8 cellular contexts compared by ENCODE assay signal in genomic region chr3:150762662-150763121, GRCh38. TPM values are rescaled to one million over a fixed set of nuclear protein-coding genes. Genes with fewer than 3 reads are reported as not detected.
DNase-seq lines count a peak whose midpoint lies in the region; ATAC-seq and TF ChIP-seq lines count a peak whose summit lies in the region.

No MANE protein-coding gene starts in this region.

- H3K9me2 ChIP-seq in GM23248 (ENCODE audit: insufficient read depth) = no peaks in the 10 kb centered on the region

- peaks cover 16% of the 10 kb centered on the region for H3F3A ChIP-seq in GM23248 (ENCODE audit: insufficient read depth)

- in situ Hi-C loops in GM23248 (cut with MboI) (no loop called here), ACHN (cut with HindIII; ENCODE audit: low pct_ligation_motif_present, low pct_unique_long_range_greater_than_20kb, low sequenced_read_pairs) (no loop called here)

- TF ChIP-seq CTCF in Calu3 (IDR thresholded peaks at IDR 0.05; ENCODE audit: unreplicated experiment) = no peak
- TF ChIP-seq CTCF in gastroesophageal sphincter (IDR thresholded peaks at IDR 0.05) = peak in 1 of 4 experiments; percentile 16

- peak in 1 of 2 donors; percentile 96 for TF ChIP-seq POLR2A in gastroesophageal sphincter (IDR thresholded peaks at IDR 0.05)

- ATAC-seq in gastroesophageal sphincter = no peak
- no peak for ATAC-seq in stimulated activated effector memory CD8-positive, alpha-beta T cell treated with anti-CD3 and anti-CD28 coated beads, Interleukin-12 subunit alpha, Interleukin-12 subunit beta, amount 100 ng/mL, for 72 hours

- no TSS peak for BruUV-seq in Calu3 (replicated peaks; lab: Mats Ljungman, UMichigan)

- H3K27ac ChIP-seq in GM23248 (peak overlapping the region; percentile 94), SJCRH30 (no peak overlapping the region; the same call in 1 of the 2 replicates), gastroesophageal sphincter (peak overlapping the region; percentile 96 to 99 (median 98))

- CTCF ChIA-PET in Calu3 (lab: Charles Lee) = interaction anchor here (0.6 to 2.9 kb wide), 10 partner anchors 11 to 123 kb away, joined by 3 to 12 read pairs (median 4); partner anchors contain the start of gene ERICH6

- H3K4me1 Mint-ChIP-seq in Calu3 (ENCODE audit: low read depth, unreplicated experiment) = peaks cover 52% of the 10 kb centered on the region
- H3K4me1 Mint-ChIP-seq in stimulated activated effector memory CD8-positive, alpha-beta T cell treated with anti-CD3 and anti-CD28 coated beads, Interleukin-12 subunit alpha, Interleukin-12 subunit beta, amount 100 ng/mL, for 72 hours = peaks cover 61% of the 10 kb centered on the region

- H3K27ac Mint-ChIP-seq in Calu3 (ENCODE audit: unreplicated experiment) = peak overlapping the region; percentile 96
- peak overlapping the region; percentile 97 for H3K27ac Mint-ChIP-seq in stimulated activated effector memory CD8-positive, alpha-beta T cell treated with anti-CD3 and anti-CD28 coated beads, Interleukin-12 subunit alpha, Interleukin-12 subunit beta, amount 100 ng/mL, for 72 hours

- H3K27me3 Mint-ChIP-seq in Calu3 (ENCODE audit: unreplicated experiment) = no peaks in the 10 kb centered on the region

- H3K4me1 ChIP-seq in GM23248 (ENCODE audit: insufficient read depth) = peaks cover 28% of the 10 kb centered on the region
- H3K4me1 ChIP-seq in SJCRH30 = peaks cover 7% of the 10 kb centered on the region
- H3K4me1 ChIP-seq in gastroesophageal sphincter = peaks cover 0 to 51% (median 3%) of the 10 kb centered on the region in 3 donors

- H3K27me3 ChIP-seq in GM23248 (replicated peaks; ENCODE audit: insufficient read depth) = no peaks in the 10 kb centered on the region
- no peaks in the 10 kb centered on the region for H3K27me3 ChIP-seq in SJCRH30
- H3K27me3 ChIP-seq in gastroesophageal sphincter = no peaks in the 10 kb centered on the region

- WGBS in GM23248 (ENCODE audit: low coverage in 1 of 2, low lambda C conversion rate in 2 of 2, missing lambda C conversion rate in 2 of 2), 2 experiments = 0 to 1% methylated on average over 27 to 48 of the region's 76 CpGs
- WGBS in gastroesophageal sphincter (ENCODE audit: low coverage in 1 of 2), 2 donors = 20% methylated on average over 1 of the region's 76 CpGs; no CpG with 5 or more reads in 1 of the 2 donors

- H2AFZ ChIP-seq in GM23248 = peak overlapping the region; percentile 92

- H3K9ac ChIP-seq in GM23248 = peak overlapping the region; percentile 91

- H3K4me2 ChIP-seq in GM23248 (ENCODE audit: unreplicated experiment) = peak overlapping the region; percentile 94

- peak overlapping the region; percentile 88 for H3K4me3 Mint-ChIP-seq in Calu3 (ENCODE audit: low read depth, unreplicated experiment)
- H3K4me3 Mint-ChIP-seq in stimulated activated effector memory CD8-positive, alpha-beta T cell treated with anti-CD3 and anti-CD28 coated beads, Interleukin-12 subunit alpha, Interleukin-12 subunit beta, amount 100 ng/mL, for 72 hours = peak overlapping the region; percentile 93

- peaks cover 47% of the 10 kb centered on the region for H3K79me2 ChIP-seq in GM23248 (ENCODE audit: insufficient read depth)

- no peak for TF ChIP-seq EP300 in gastroesophageal sphincter (IDR thresholded peaks at IDR 0.05)

- H3K9me3 ChIP-seq in GM23248 (ENCODE audit: low read depth) (no peaks in the 10 kb centered on the region), SJCRH30 (replicated peaks) (no peaks in the 10 kb centered on the region), gastroesophageal sphincter (no peaks in the 10 kb centered on the region)

- H3K4me3 ChIP-seq in GM23248 (peak overlapping the region; percentile 87), SJCRH30 (peak overlapping the region; percentile 68), gastroesophageal sphincter (peak overlapping the region; percentile 73 to 96)

- no peaks in the 10 kb centered on the region; the same call in 1 of the 2 replicates for H4K20me1 ChIP-seq in GM23248 (ENCODE audit: insufficient read depth)

- no peaks in the 10 kb centered on the region for H3K36me3 ChIP-seq in GM23248 (ENCODE audit: low read depth)
- H3K36me3 ChIP-seq in SJCRH30 = no peaks in the 10 kb centered on the region; the same call in 1 of the 2 replicates
- H3K36me3 ChIP-seq in gastroesophageal sphincter = peaks cover 0 to 4% of the 10 kb centered on the region in 2 donors

- no peaks in the 10 kb centered on the region for H3K9me3 Mint-ChIP-seq in Calu3 (ENCODE audit: low read depth, unreplicated experiment)
- no peaks in the 10 kb centered on the region for H3K9me3 Mint-ChIP-seq in stimulated activated effector memory CD8-positive, alpha-beta T cell treated with anti-CD3 and anti-CD28 coated beads, Interleukin-12 subunit alpha, Interleukin-12 subunit beta, amount 100 ng/mL, for 72 hours

- DNase-seq in Calu3 (no peak), GM23248 (no peak), SJCRH30 (peak in 1 of 2 experiments; percentile 27), mesenteric fat pad (ENCODE audit: low spot score) (no peak), ACHN (no peak), iPS-NIHi7 (ENCODE audit: extremely low spot score) (no peak)
- no peak for DNase-seq in stimulated activated effector memory CD8-positive, alpha-beta T cell treated with anti-CD3 and anti-CD28 coated beads, Interleukin-12 subunit alpha, Interleukin-12 subunit beta, amount 100 ng/mL, for 72 hours (ENCODE audit: low spot score in 2 of 2)

- intact Hi-C loops in Calu3 (cut with micrococcal nuclease; ENCODE audit: unreplicated experiment) = loop anchor here (2.0 to 5.0 kb wide), 3 partner anchors 42 to 215 kb away; partner anchors contain the start of genes EIF2A, SELENOT and SERP1

- peaks cover 46% of the 10 kb centered on the region for H3K36me3 Mint-ChIP-seq in Calu3 (ENCODE audit: insufficient read depth, unreplicated experiment)
- peaks cover 68% of the 10 kb centered on the region for H3K36me3 Mint-ChIP-seq in stimulated activated effector memory CD8-positive, alpha-beta T cell treated with anti-CD3 and anti-CD28 coated beads, Interleukin-12 subunit alpha, Interleukin-12 subunit beta, amount 100 ng/mL, for 72 hours

RNA-seq across cellular contexts. Expression of gene SIAH2, which starts 0.3 kb away (rescaled TPM):
- total RNA-seq in Calu3 (2022) = 30.6 and 33.6 TPM in 2 replicates
- total RNA-seq in GM23248 (2014; rRNA removed; shearing (Covaris generic)) = 37.4 and 84.7 TPM in 2 replicates
- polyA plus RNA-seq in GM23248 (2016; fragmentation: Nextera tagmentation; extraction: Ambion mirVana) = 27.2 and 29.3 TPM in 2 replicates
- 33.0 and 36.4 TPM in 2 replicates for total RNA-seq in SJCRH30 (2014; rRNA removed; shearing (Covaris generic))
- 10 to 100 TPM; 26.0 to 36.1 (median 28.5) TPM for total RNA-seq in gastroesophageal sphincter
- total RNA-seq in mesenteric fat pad = 26.9 TPM

RNA-seq across cellular contexts. Expression of gene ERICH6, which starts 59.0 kb away (rescaled TPM):
- 0.29 TPM in 1 of 2 replicates, not detected in the other for total RNA-seq in Calu3 (2022)
- not detected in 2 replicates for total RNA-seq in GM23248 (2014; rRNA removed; shearing (Covaris generic))
- 0.13 TPM in 1 of 2 replicates, not detected in the other for polyA plus RNA-seq in GM23248 (2016; fragmentation: Nextera tagmentation; extraction: Ambion mirVana)
- not detected in 2 replicates for total RNA-seq in SJCRH30 (2014; rRNA removed; shearing (Covaris generic))
- total RNA-seq in gastroesophageal sphincter = not detected
- total RNA-seq in mesenteric fat pad = 0.29 TPM
